Comparison of ENCODE assay signal across 13 cellular contexts in the genomic region with DNA sequence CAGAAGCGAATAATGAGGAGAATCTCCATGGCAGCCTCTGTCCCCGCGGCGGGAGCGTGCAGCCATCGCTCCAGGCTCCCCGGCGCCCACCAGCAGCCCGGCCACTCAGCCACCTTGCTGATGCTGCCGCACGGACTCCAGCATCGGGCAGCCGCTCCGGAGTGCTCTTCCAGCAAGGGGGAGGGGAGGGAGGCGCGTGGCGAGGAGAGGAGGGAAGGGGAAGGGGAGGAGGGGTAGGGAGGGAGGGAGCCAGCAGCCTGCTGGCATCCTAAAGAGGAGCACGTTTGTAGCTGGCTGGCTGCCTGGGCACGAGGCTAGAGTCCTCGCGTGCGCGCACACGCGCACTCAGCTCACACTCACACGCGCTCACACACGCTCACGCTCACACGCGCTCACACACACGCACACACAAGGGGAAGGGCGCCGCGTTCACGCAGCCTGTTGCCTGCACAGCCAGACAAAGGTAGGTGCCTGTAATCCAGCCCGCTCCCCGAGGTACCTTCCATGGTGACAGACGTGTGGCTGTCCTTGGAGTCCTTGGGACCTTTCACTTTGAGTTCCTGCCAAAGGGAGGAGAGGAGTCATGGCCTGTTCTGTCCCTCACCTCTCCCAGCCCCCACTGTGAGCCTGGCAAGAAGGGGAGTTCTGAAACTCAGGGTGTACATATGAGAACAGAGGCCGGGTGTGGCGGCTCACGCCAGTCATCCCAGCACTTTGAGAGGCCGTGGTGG.
DNase-seq lines count a peak whose midpoint lies in the region; ATAC-seq, FAIRE-seq and TF ChIP-seq lines count a peak whose summit lies in the region.
"Had no signal": no experiment of that assay in that cellular context is flagged by ENCODE, and none has a peak within 500 bp of the region (broad histone marks: within the 10 kb centered on the region; RNA-seq: fewer than 3 reads in every experiment).

No MANE protein-coding gene starts in this region.

- peaks cover 15% of the 10 kb centered on the region; the same call in 1 of the 2 replicates for H3K4me1 ChIP-seq in GM23338 (ENCODE audit: insufficient read depth)
- peaks cover 0 to 29% (median 17%) of the 10 kb centered on the region in 4 experiments; a peak in 6 of 7 replicates for H3K4me1 ChIP-seq in H1 (replicated peaks in 1 of 4; ENCODE audit: control insufficient read depth in 3 of 4, insufficient read depth in 4 of 4, low read length in 3 of 4)
- peaks cover 35% of the 10 kb centered on the region for H3K4me1 ChIP-seq in mesenchymal stem cell (ENCODE audit: control insufficient read depth, insufficient read depth, low read depth, low read length)

- H3K4ac ChIP-seq in H1 (replicated peaks; ENCODE audit: insufficient read length, low read depth, low read length) (peak overlapping the region; percentile 13), mesenchymal stem cell (ENCODE audit: low read depth in 1 of 2, low read length in 2 of 2) (no peak overlapping the region)

- H3K79me1 ChIP-seq in H1 (ENCODE audit: low read depth, low read length) (peaks cover 2% of the 10 kb centered on the region; the same call in 1 of the 2 replicates), mesenchymal stem cell (replicated peaks; ENCODE audit: low read length, poor library complexity, severe bottlenecking) (peaks cover 19% of the 10 kb centered on the region)

- 61% methylated on average over 39 of the region's 43 CpGs; no CpG with 5 or more reads in 1 of the 2 experiments for WGBS in H1 (ENCODE audit: extremely low coverage in 1 of 2, insufficient coverage in 1 of 2, insufficient read length in 1 of 2, insufficient replicate concordance in 2 of 2, low coverage in 1 of 2, low lambda C conversion rate in 2 of 2, missing lambda C conversion rate in 1 of 2), 2 experiments
- WGBS in mesenchymal stem cell = 74% methylated on average over 43 of the region's 43 CpGs

- H3K4me1 Mint-ChIP-seq in GM23338 = peaks cover 33% of the 10 kb centered on the region
- peaks cover 12% of the 10 kb centered on the region for H3K4me1 Mint-ChIP-seq in osteocyte (ENCODE audit: unreplicated experiment)
- H3K4me1 Mint-ChIP-seq in CD4-positive, alpha-beta T cell (ENCODE audit: low read depth) = no peaks in the 10 kb centered on the region
- H3K4me1 Mint-ChIP-seq: activated B cell treated with CpG ODN at 0.5 μM for 24 hours, IgD-negative memory B cell had no signal

- no peaks in the 10 kb centered on the region; the same call in 1 of the 2 replicates for H3K23me2 ChIP-seq in H1 (ENCODE audit: low read depth, low read length)

- CTCF ChIA-PET in H1 (lab: Charles Lee; ENCODE audit: partially characterized antibody) = interaction anchor here (0.5 kb wide), 1 partner anchor 82 kb away, joined by 3 read pairs; no protein-coding TSS in a partner anchor
- CTCF ChIA-PET in CD4-positive, alpha-beta T cell (lab: Charles Lee) = no interaction called here

- TF ChIP-seq CTCF in GM23338 (conservative IDR thresholded peaks at IDR 0.05; ENCODE audit: low read depth in 2 of 2) (no peak), H1 (IDR thresholded peaks at IDR 0.05; ENCODE audit: control extremely low read depth in 1 of 3, insufficient read depth in 1 of 3, low read depth in 1 of 3, low read length in 3 of 3) (no peak; a peak in 1 of 4 replicates), osteocyte (IDR thresholded peaks at IDR 0.05) (no peak)
- TF ChIP-seq CTCF in CD4-positive, alpha-beta T cell (IDR thresholded peaks at IDR 0.05) = no peak

- H3K9me2 ChIP-seq in GM23338 (ENCODE audit: insufficient read depth) = no peaks in the 10 kb centered on the region

- H3K27ac ChIP-seq in GM23338 (ENCODE audit: low read depth) (no peak overlapping the region), H1 (ENCODE audit: low read depth, low read length) (no peak overlapping the region), mesenchymal stem cell (ENCODE audit: low read length, poor library complexity, severe bottlenecking) (no peak overlapping the region)
- H3K27ac ChIP-seq in CD4-positive, alpha-beta T cell (ENCODE audit: low read depth, low read length) = no peak overlapping the region
- H3K27ac ChIP-seq: GM23248, SJSA1 had no signal

- H3K4me3 ChIP-seq in GM23338 (peak overlapping the region; percentile 52), H1 (ENCODE audit: extremely low read depth in 1 of 4, insufficient read depth in 2 of 4, low read depth in 3 of 4, low read length in 4 of 4) (peak overlapping the region in 2 of 4 experiments; percentile 5 to 47; a peak in 2 of 8 replicates), mesenchymal stem cell (ENCODE audit: insufficient read depth in 1 of 2, low read depth in 1 of 2, low read length in 2 of 2) (peak overlapping the region in 1 of 2 experiments; percentile 29)
- H3K4me3 ChIP-seq: GM23248, SJSA1 had no signal

- no peak for TF ChIP-seq RAD21 in H1 (IDR thresholded peaks at IDR 0.05 in 1 of 2, conservative IDR thresholded peaks at IDR 0.05 in 1 of 2; ENCODE audit: low read depth in 2 of 2, low read length in 2 of 2)

- H2BK20ac ChIP-seq in H1 (ENCODE audit: low read length) = no peak overlapping the region

- H4K91ac ChIP-seq in H1 (replicated peaks; ENCODE audit: insufficient read length, low read length) (peak overlapping the region; percentile 97), mesenchymal stem cell (ENCODE audit: low read length) (no peak overlapping the region)

- H3K79me2 ChIP-seq in GM23338 (replicated peaks; ENCODE audit: insufficient read depth) (no peaks in the 10 kb centered on the region), H1 (ENCODE audit: control insufficient read depth in 1 of 2, insufficient read depth in 2 of 2, low read length in 2 of 2) (no peaks in the 10 kb centered on the region)

- H2BK12ac ChIP-seq in H1 (ENCODE audit: low read depth, low read length) (peak overlapping the region; percentile 97; the same call in 1 of the 2 replicates), mesenchymal stem cell (ENCODE audit: low read length in 2 of 2) (no peak overlapping the region)

- H3K9me3 Mint-ChIP-seq in GM23338 (no peaks in the 10 kb centered on the region; the same call in 2 of the 3 replicates), osteocyte (ENCODE audit: unreplicated experiment) (no peaks in the 10 kb centered on the region)
- H3K9me3 Mint-ChIP-seq in CD4-positive, alpha-beta T cell = no peaks in the 10 kb centered on the region
- H3K9me3 Mint-ChIP-seq: activated B cell treated with CpG ODN at 0.5 μM for 24 hours; activated T-cell treated with anti-CD3 and anti-CD28 coated beads, Interleukin-2, amount 50 U/mL, for 4 hours; IgD-negative memory B cell had no signal

- no peaks in the 10 kb centered on the region for H3F3A ChIP-seq in GM23338 (replicated peaks; ENCODE audit: low read depth)

- intact Hi-C loops in CD4-positive, alpha-beta T cell (cut with DNase I, micrococcal nuclease) = no loop called here

- H2BK120ac ChIP-seq in H1 (replicated peaks; ENCODE audit: low read depth, low read length) (peak overlapping the region; percentile 63), mesenchymal stem cell (ENCODE audit: low read depth, low read length) (no peak overlapping the region)

- TF ChIP-seq POLR2A in H1 (IDR thresholded peaks at IDR 0.05; ENCODE audit: control extremely low read depth in 1 of 2, low read depth in 2 of 2, low read length in 2 of 2) = no peak

- H3K56ac ChIP-seq in H1 (replicated peaks; ENCODE audit: insufficient read length, low read depth, low read length) = no peak overlapping the region

- peak overlapping the region; percentile 63; the same call in 1 of the 2 replicates for H2AFZ ChIP-seq in GM23338
- no peak overlapping the region for H2AFZ ChIP-seq in H1 (ENCODE audit: low read length)
- H2AFZ ChIP-seq in mesenchymal stem cell (ENCODE audit: low read depth, low read length) = no peak overlapping the region
- H2AFZ ChIP-seq: GM23248 had no signal

- H4K8ac ChIP-seq in H1 (ENCODE audit: extremely low read depth, insufficient read depth, low read length) (peak overlapping the region; percentile 82), mesenchymal stem cell (ENCODE audit: low read length) (no peak overlapping the region)

- no peak for FAIRE-seq in H1 (lab: Jason Lieb, UNC)

- H3K14ac ChIP-seq in H1 (ENCODE audit: insufficient read length) (no peak overlapping the region), mesenchymal stem cell (ENCODE audit: low read length in 2 of 2) (peak overlapping the region in 1 of 2 experiments; percentile 53)

- H3K23ac ChIP-seq in H1 (ENCODE audit: insufficient read length) (no peak overlapping the region), mesenchymal stem cell (ENCODE audit: low read length in 2 of 2) (no peak overlapping the region)

- no peak overlapping the region for H4K5ac ChIP-seq in H1 (ENCODE audit: insufficient read length, low read depth, low read length)

- TF ChIP-seq EP300 in H1 (IDR thresholded peaks at IDR 0.05; ENCODE audit: borderline replicate concordance in 1 of 2, low read depth in 2 of 2, low read length in 2 of 2) = no peak

- H4K20me1 ChIP-seq in GM23338 (replicated peaks; ENCODE audit: insufficient read depth) (no peaks in the 10 kb centered on the region), H1 (replicated peaks in 1 of 2; ENCODE audit: control insufficient read depth in 1 of 2, insufficient read depth in 2 of 2, low read length in 2 of 2) (peaks cover 0 to 2% of the 10 kb centered on the region in 2 experiments)

- H3K9ac ChIP-seq in H1 (replicated peaks in 1 of 4; ENCODE audit: extremely low read depth in 1 of 4, low read depth in 3 of 4, low read length in 3 of 4) (no peak overlapping the region; a peak in 1 of 7 replicates), mesenchymal stem cell (ENCODE audit: low read length) (no peak overlapping the region)
- H3K9ac ChIP-seq: GM23248 had no signal

- H3K36me3 Mint-ChIP-seq in GM23338 (ENCODE audit: low read depth) (0 out of 3 replicates have a peak, but pooled peaks cover 2% of the 10 kb centered on the region), osteocyte (ENCODE audit: unreplicated experiment) (peaks cover 18% of the 10 kb centered on the region)
- H3K36me3 Mint-ChIP-seq in CD4-positive, alpha-beta T cell (ENCODE audit: low read depth) = peaks cover 69% of the 10 kb centered on the region
- H3K36me3 Mint-ChIP-seq: IgD-negative memory B cell had no signal

- H3K18ac ChIP-seq in H1 (ENCODE audit: extremely low read depth, low read length) (peak overlapping the region; percentile 93), mesenchymal stem cell (ENCODE audit: low read depth in 1 of 2, low read length in 2 of 2) (peak overlapping the region; percentile 34 to 64)

- POLR2A ChIA-PET in H1 (lab: Charles Lee; ENCODE audit: partially characterized antibody) = no interaction called here
- POLR2A ChIA-PET in CD4-positive, alpha-beta T cell (lab: Charles Lee) = no interaction called here

- H2BK5ac ChIP-seq in H1 (ENCODE audit: low read depth, low read length) = peak overlapping the region; percentile 85
- no peak overlapping the region for H2BK5ac ChIP-seq in mesenchymal stem cell (ENCODE audit: low read depth, low read length, poor library complexity, severe bottlenecking)

- peak; percentile 75 for DNase-seq in GM23338 (ENCODE audit: low spot score)
- DNase-seq in NCI-H2227 (lab: John Stamatoyannopoulos, UW; ENCODE audit: unreplicated experiment) = peak; percentile 44
- DNase-seq in H1 (ENCODE audit: low read depth in 1 of 2, low spot score in 2 of 2) = peak in 1 of 2 experiments; percentile 61
- no peak for DNase-seq in mesenchymal stem cell
- DNase-seq in osteocyte (ENCODE audit: extremely low spot score, unreplicated experiment) = no peak
- no peak for DNase-seq in CD4-positive, alpha-beta T cell
- DNase-seq: activated B cell treated with CpG ODN at 0.5 μM for 24 hours; activated T-cell treated with anti-CD3 and anti-CD28 coated beads, Interleukin-2, amount 50 U/mL, for 4 hours; GM23248 had no signal

- H3K4me2 ChIP-seq in GM23338 (peak overlapping the region; percentile 80), H1 (ENCODE audit: insufficient read depth in 1 of 2, low read depth in 2 of 2, low read length in 2 of 2) (peak overlapping the region; percentile 31 to 58), mesenchymal stem cell (ENCODE audit: low read length, poor library complexity, severe bottlenecking) (no peak overlapping the region)

- no peaks in the 10 kb centered on the region for H3K36me3 ChIP-seq in GM23338 (ENCODE audit: insufficient read depth)
- H3K36me3 ChIP-seq in H1 (ENCODE audit: control insufficient read depth in 2 of 4, insufficient read depth in 4 of 4, low read length in 3 of 4) = no peaks in the 10 kb centered on the region
- H3K36me3 ChIP-seq in mesenchymal stem cell (ENCODE audit: control insufficient read depth in 1 of 2, insufficient read depth in 2 of 2, low read depth in 1 of 2, low read length in 2 of 2) = peaks cover 72 to 76% of the 10 kb centered on the region in 2 experiments

- H3K27ac Mint-ChIP-seq in GM23338 (no peak overlapping the region), osteocyte (ENCODE audit: unreplicated experiment) (no peak overlapping the region)
- H3K27ac Mint-ChIP-seq in CD4-positive, alpha-beta T cell = no peak overlapping the region
- H3K27ac Mint-ChIP-seq: activated B cell treated with CpG ODN at 0.5 μM for 24 hours had no signal

- H2BK15ac ChIP-seq in H1 (ENCODE audit: low read length) (peak overlapping the region; percentile 88; the same call in 1 of the 2 replicates), mesenchymal stem cell (ENCODE audit: low read depth, poor library complexity, severe bottlenecking) (peak overlapping the region; percentile 9)

- ATAC-seq in GM23338 = peak; percentile 71
- ATAC-seq in HG02885 (IDR thresholded peaks at IDR 0.05; ENCODE audit: poor library complexity, unreplicated experiment) = no peak
- no peak for ATAC-seq in GM18868 (IDR thresholded peaks at IDR 0.05; ENCODE audit: unreplicated experiment)
- no peak for ATAC-seq in CD4-positive, alpha-beta T cell (ENCODE audit: poor library complexity)
- ATAC-seq: activated T-cell treated with anti-CD3 and anti-CD28 coated beads, Interleukin-2, amount 50 U/mL, for 4 hours had no signal

- H3K27me3 ChIP-seq in GM23338 (ENCODE audit: insufficient read depth) (no peaks in the 10 kb centered on the region), H1 (replicated peaks in 1 of 4; ENCODE audit: control insufficient read depth in 3 of 4, extremely low read depth in 1 of 4, insufficient read depth in 3 of 4, low read length in 3 of 4) (peaks cover 0 to 2% (median 1%) of the 10 kb centered on the region in 4 experiments; a peak in 2 of 7 replicates), mesenchymal stem cell (ENCODE audit: control insufficient read depth in 1 of 2, insufficient read depth in 1 of 2, low read length in 2 of 2) (no peaks in the 10 kb centered on the region)
- no peaks in the 10 kb centered on the region for H3K27me3 ChIP-seq in CD4-positive, alpha-beta T cell (ENCODE audit: control insufficient read depth, insufficient read depth, low read length)
- H3K27me3 ChIP-seq: SJSA1 had no signal

- H3K9me3 ChIP-seq in H1 (ENCODE audit: insufficient read depth in 2 of 2, low read depth in 1 of 2, low read length in 1 of 2) (no peaks in the 10 kb centered on the region), mesenchymal stem cell (ENCODE audit: control insufficient read depth, low read length) (no peaks in the 10 kb centered on the region)
- no peaks in the 10 kb centered on the region for H3K9me3 ChIP-seq in CD4-positive, alpha-beta T cell (ENCODE audit: control insufficient read depth, low read length)
- H3K9me3 ChIP-seq: SJSA1 had no signal

- peaks cover 14% of the 10 kb centered on the region for H3K27me3 Mint-ChIP-seq in GM23338 (ENCODE audit: insufficient read depth, low read depth, poor library complexity)
- no peaks in the 10 kb centered on the region for H3K27me3 Mint-ChIP-seq in osteocyte (ENCODE audit: unreplicated experiment)
- H3K27me3 Mint-ChIP-seq in CD4-positive, alpha-beta T cell = no peaks in the 10 kb centered on the region
- H3K27me3 Mint-ChIP-seq: activated B cell treated with CpG ODN at 0.5 μM for 24 hours, IgD-negative memory B cell had no signal

- peak overlapping the region; percentile 69 for H3K4me3 Mint-ChIP-seq in GM23338
- H3K4me3 Mint-ChIP-seq in osteocyte (ENCODE audit: unreplicated experiment) = no peak overlapping the region
- H3K4me3 Mint-ChIP-seq in CD4-positive, alpha-beta T cell = no peak overlapping the region
- H3K4me3 Mint-ChIP-seq: activated B cell treated with CpG ODN at 0.5 μM for 24 hours; activated T-cell treated with anti-CD3 and anti-CD28 coated beads, Interleukin-2, amount 50 U/mL, for 4 hours; IgD-negative memory B cell had no signal

- H2AK5ac ChIP-seq in H1 (ENCODE audit: low read depth, low read length) (no peak overlapping the region), mesenchymal stem cell (ENCODE audit: low read length, severe bottlenecking) (peak overlapping the region; percentile 2)

Comparison
In these comparisons a context has a peak if more than half of its experiments do, and no peak if none do; other contexts are left out.
1. DNase-seq: peak in GM23338 (single experiment) and NCI-H2227 (single experiment); none in mesenchymal stem cell (single experiment), osteocyte (single experiment) and CD4-positive, alpha-beta T cell (0 of 10).